9 cellular contexts compared by ENCODE assay signal in genomic region chr16:8957509-8958157, GRCh38. TPM values are rescaled to one million over a fixed set of nuclear protein-coding genes. Genes with fewer than 3 reads are reported as not detected.
DNase-seq lines count a peak whose midpoint lies in the region; ATAC-seq and TF ChIP-seq lines count a peak whose summit lies in the region.
"Had no signal": no experiment of that assay in that cellular context is flagged by ENCODE, and none has a peak within 500 bp of the region (broad histone marks: within the 10 kb centered on the region; RNA-seq: fewer than 3 reads in every experiment).

No MANE protein-coding gene starts in this region.

- H3K27ac ChIP-seq in VCaP, result peak overlapping the region; percentile 40

- TF ChIP-seq POLR2A in erythroblast (IDR thresholded peaks at IDR 0.05; ENCODE audit: low read length), result no peak

- H3K4me3 Mint-ChIP-seq in activated T-cell treated with anti-CD3 and anti-CD28 coated beads, Interleukin-2, amount 50 U/mL, for 24 hours, result peak overlapping the region; percentile 84
- peak overlapping the region; percentile 98 for H3K4me3 Mint-ChIP-seq in stimulated activated effector memory CD8-positive, alpha-beta T cell treated with anti-CD3 and anti-CD28 coated beads, Interleukin-12 subunit alpha, Interleukin-12 subunit beta, amount 100 ng/mL, for 72 hours

- no peak for DNase-seq in activated T-cell treated with anti-CD3 and anti-CD28 coated beads, Interleukin-2, amount 50 U/mL, for 24 hours
- DNase-seq in activated T-cell treated with anti-CD3 and anti-CD28 coated beads, Interleukin-2, amount 50 U/mL, for 48 hours, result no peak
- DNase-seq in fibroblast of the aortic adventitia (ENCODE audit: low read depth) (no peak), NCI-H446 treated with DMSO at 0.1 percent for 48 hours (lab: John Stamatoyannopoulos, UW) (no peak), erythroblast (lab: John Stamatoyannopoulos, UW) (no peak), Ammon's horn (ENCODE audit: low spot score) (no peak)
- DNase-seq in stimulated activated effector memory CD8-positive, alpha-beta T cell treated with anti-CD3 and anti-CD28 coated beads, Interleukin-12 subunit alpha, Interleukin-12 subunit beta, amount 100 ng/mL, for 72 hours (ENCODE audit: low spot score in 2 of 2), result no peak
- DNase-seq: stimulated activated CD4-positive, alpha-beta T cell treated with anti-CD3 and anti-CD28 coated beads, Interleukin-4, amount 100 ng/mL, for 1 hour had no signal

- peaks cover 89% of the 10 kb centered on the region for H3K4me1 Mint-ChIP-seq in activated T-cell treated with anti-CD3 and anti-CD28 coated beads, Interleukin-2, amount 50 U/mL, for 24 hours (ENCODE audit: low read depth)
- H3K4me1 Mint-ChIP-seq in stimulated activated effector memory CD8-positive, alpha-beta T cell treated with anti-CD3 and anti-CD28 coated beads, Interleukin-12 subunit alpha, Interleukin-12 subunit beta, amount 100 ng/mL, for 72 hours, result peaks cover 86% of the 10 kb centered on the region

- peak overlapping the region; percentile 44 for H3K4me3 ChIP-seq in fibroblast of the aortic adventitia (ENCODE audit: low read depth, low read length)

- ATAC-seq in stimulated activated effector memory CD8-positive, alpha-beta T cell treated with anti-CD3 and anti-CD28 coated beads, Interleukin-12 subunit alpha, Interleukin-12 subunit beta, amount 100 ng/mL, for 72 hours, result no peak

- no peaks in the 10 kb centered on the region for H3K9me3 Mint-ChIP-seq in activated T-cell treated with anti-CD3 and anti-CD28 coated beads, Interleukin-2, amount 50 U/mL, for 24 hours
- no peaks in the 10 kb centered on the region for H3K9me3 Mint-ChIP-seq in stimulated activated effector memory CD8-positive, alpha-beta T cell treated with anti-CD3 and anti-CD28 coated beads, Interleukin-12 subunit alpha, Interleukin-12 subunit beta, amount 100 ng/mL, for 72 hours

- H3K27me3 Mint-ChIP-seq in activated T-cell treated with anti-CD3 and anti-CD28 coated beads, Interleukin-2, amount 50 U/mL, for 24 hours, result no peaks in the 10 kb centered on the region

- H3K36me3 Mint-ChIP-seq in activated T-cell treated with anti-CD3 and anti-CD28 coated beads, Interleukin-2, amount 50 U/mL, for 24 hours (ENCODE audit: low read depth), result peaks cover 29% of the 10 kb centered on the region
- H3K36me3 Mint-ChIP-seq in stimulated activated effector memory CD8-positive, alpha-beta T cell treated with anti-CD3 and anti-CD28 coated beads, Interleukin-12 subunit alpha, Interleukin-12 subunit beta, amount 100 ng/mL, for 72 hours, result peaks cover 47% of the 10 kb centered on the region

- H3K27ac Mint-ChIP-seq in activated T-cell treated with anti-CD3 and anti-CD28 coated beads, Interleukin-2, amount 50 U/mL, for 24 hours, result peak overlapping the region; percentile 93
- H3K27ac Mint-ChIP-seq in stimulated activated effector memory CD8-positive, alpha-beta T cell treated with anti-CD3 and anti-CD28 coated beads, Interleukin-12 subunit alpha, Interleukin-12 subunit beta, amount 100 ng/mL, for 72 hours, result peak overlapping the region; percentile 97

- TF ChIP-seq CTCF in VCaP (conservative IDR thresholded peaks at IDR 0.05) (no peak), fibroblast of the aortic adventitia (IDR thresholded peaks at IDR 0.05; ENCODE audit: insufficient read depth, low read length) (no peak)

RNA-seq across cellular contexts. Expression of gene USP7, which starts 6.1 kb away (rescaled TPM):
- 55.3 and 141 TPM in 2 replicates for total RNA-seq in fibroblast of the aortic adventitia (ENCODE audit: low replicate concordance)
